Comparison of ENCODE assay signal across 16 cellular contexts in genomic region chr4:32196950-32197688, GRCh38.
"Had no signal": no experiment of that assay in that cellular context is flagged by ENCODE, and none has a peak within 500 bp of the region (broad histone marks: within the 10 kb centered on the region; RNA-seq: fewer than 3 reads in every experiment).

No MANE protein-coding gene starts in this region.

- H3K36me3 ChIP-seq: breast epithelium, neutrophil, tibial nerve, vagina had no signal

- H3K27ac ChIP-seq: breast epithelium, neutrophil, skin epidermis, tibial nerve, vagina, VCaP had no signal

- H3K4me1 ChIP-seq: breast epithelium, tibial nerve, vagina had no signal

- H3K27me3 Mint-ChIP-seq: activated CD8-positive, alpha-beta T cell treated with anti-CD3 and anti-CD28 coated beads for 36 hours; activated naive CD8-positive, alpha-beta T cell treated with anti-CD3 and anti-CD28 coated beads, Interleukin-2, amount 10 ng/mL, durations not matched to agents 7 days and 5 days; naive B cell had no signal

- H3K27me3 ChIP-seq: breast epithelium, neutrophil, tibial nerve, vagina had no signal

- H3K4me3 Mint-ChIP-seq: activated CD8-positive, alpha-beta T cell treated with anti-CD3 and anti-CD28 coated beads for 36 hours; activated naive CD8-positive, alpha-beta T cell treated with anti-CD3 and anti-CD28 coated beads, Interleukin-2, amount 10 ng/mL, durations not matched to agents 7 days and 5 days; activated T-cell treated with anti-CD3 and anti-CD28 coated beads, Interleukin-2, amount 50 U/mL, for 72 hours; stimulated activated effector memory CD8-positive, alpha-beta T cell treated with anti-CD3 and anti-CD28 coated beads, Interleukin-12 subunit alpha, Interleukin-12 subunit beta, amount 100 ng/mL, for 72 hours had no signal

- H3K9me3 ChIP-seq: breast epithelium, neutrophil, tibial nerve, vagina had no signal

- H3K4me3 ChIP-seq: breast epithelium, lung, skin epidermis, tibial nerve, vagina had no signal

- H3K27ac Mint-ChIP-seq: activated CD8-positive, alpha-beta T cell treated with anti-CD3 and anti-CD28 coated beads for 36 hours; activated naive CD8-positive, alpha-beta T cell treated with anti-CD3 and anti-CD28 coated beads, Interleukin-2, amount 10 ng/mL, durations not matched to agents 7 days and 5 days; activated T-cell treated with anti-CD3 and anti-CD28 coated beads, Interleukin-2, amount 50 U/mL, for 72 hours; stimulated activated effector memory CD8-positive, alpha-beta T cell treated with anti-CD3 and anti-CD28 coated beads, Interleukin-12 subunit alpha, Interleukin-12 subunit beta, amount 100 ng/mL, for 72 hours had no signal

- H3K36me3 Mint-ChIP-seq: activated naive CD8-positive, alpha-beta T cell treated with anti-CD3 and anti-CD28 coated beads, Interleukin-2, amount 10 ng/mL, durations not matched to agents 7 days and 5 days; naive B cell; stimulated activated effector memory CD8-positive, alpha-beta T cell treated with anti-CD3 and anti-CD28 coated beads, Interleukin-12 subunit alpha, Interleukin-12 subunit beta, amount 100 ng/mL, for 72 hours had no signal

- H3K4me1 Mint-ChIP-seq: activated naive CD8-positive, alpha-beta T cell treated with anti-CD3 and anti-CD28 coated beads, Interleukin-2, amount 10 ng/mL, durations not matched to agents 7 days and 5 days; naive B cell; stimulated activated effector memory CD8-positive, alpha-beta T cell treated with anti-CD3 and anti-CD28 coated beads, Interleukin-12 subunit alpha, Interleukin-12 subunit beta, amount 100 ng/mL, for 72 hours had no signal

- DNase-seq: activated CD8-positive, alpha-beta memory T cell treated with anti-CD3 and anti-CD28 coated beads, Interleukin-2, amount 50 U/mL, for 4 hours; activated CD8-positive, alpha-beta T cell treated with anti-CD3 and anti-CD28 coated beads for 36 hours; activated naive CD8-positive, alpha-beta T cell treated with anti-CD3 and anti-CD28 coated beads, Interleukin-2, amount 10 ng/mL, durations not matched to agents 7 days and 5 days; activated T-cell treated with anti-CD3 and anti-CD28 coated beads, Interleukin-2, amount 50 U/mL, for 72 hours; anterior cingulate cortex; left cardiac atrium; naive B cell; T1000 had no signal
